12 cellular contexts compared by ENCODE assay signal in genomic region chr10:88782222-88782621, GRCh38. TPM values are rescaled to one million over a fixed set of nuclear protein-coding genes. Genes with fewer than 3 reads are reported as not detected.
"Had no signal": no experiment of that assay in that cellular context is flagged by ENCODE, and none has a peak within 500 bp of the region (broad histone marks: within the 10 kb centered on the region; RNA-seq: fewer than 3 reads in every experiment).

No MANE protein-coding gene starts in this region.

- H3K27ac Mint-ChIP-seq: GM23338, H9, HFFc6 had no signal

- ATAC-seq: GM23338, HCT116 had no signal

- H3K36me3 ChIP-seq: HAP-1 had no signal

- FAIRE-seq: H1, H54 had no signal

- H3K9me3 Mint-ChIP-seq: GM23338, H9, HFFc6 had no signal

- H3K27ac ChIP-seq: GM23248 had no signal

- H3K4me3 Mint-ChIP-seq: GM23338, H9, HFFc6 had no signal

- H3K9ac ChIP-seq: GM23248 had no signal

- H3K4me2 ChIP-seq: GM23338 had no signal

- DNase-seq: GM23248, GOT3, H7, H9, HCEC 1CT, HFFc6 had no signal

- H3K4me1 Mint-ChIP-seq: GM23338, H9 had no signal

- H2AFZ ChIP-seq: GM23248, GM23338 had no signal

- H3K9me3 ChIP-seq: HAP-1 had no signal

- H3K4me3 ChIP-seq: GM23248, GM23338, HAP-1 had no signal

RNA-seq across cellular contexts. Expression of gene LIPM, which starts 20.3 kb away (rescaled TPM):
- total RNA-seq: GM23248, GM23338, H1, H4, H7, H9, HFFc6 had no signal
- polyA plus RNA-seq: GM23248, GM23338, H1 had no signal

RNA-seq across cellular contexts. Expression of gene LIPN, which starts 22.4 kb away (rescaled TPM):
- total RNA-seq: GM23248, GM23338, H1, H4, H7, H9, HFFc6 had no signal
- polyA plus RNA-seq: GM23248, GM23338, H1 had no signal
